11 cellular contexts compared by ENCODE assay signal in genomic region chr21:35234725-35235124, GRCh38.
DNase-seq lines count a peak whose midpoint lies in the region; ATAC-seq lines count a peak whose summit lies in the region.
"Had no signal": no experiment of that assay in that cellular context is flagged by ENCODE, and none has a peak within 500 bp of the region (broad histone marks: within the 10 kb centered on the region; RNA-seq: fewer than 3 reads in every experiment).

No MANE protein-coding gene starts in this region.

- peaks cover 9 to 16% of the 10 kb centered on the region in 2 donors for H3K9me3 Mint-ChIP-seq in activated T-cell treated with anti-CD3 and anti-CD28 coated beads, Interleukin-2, amount 50 U/mL, for 72 hours
- H3K9me3 Mint-ChIP-seq in activated T-cell treated with anti-CD3 and anti-CD28 coated beads, Interleukin-2, amount 50 U/mL, for 24 hours, result peaks cover 18% of the 10 kb centered on the region
- H3K9me3 Mint-ChIP-seq in activated naive CD8-positive, alpha-beta T cell (ENCODE audit: low read depth), result no peaks in the 10 kb centered on the region
- peaks cover 20% of the 10 kb centered on the region for H3K9me3 Mint-ChIP-seq in stimulated activated memory B cell treated with anti-CD40 and anti-IgM and Interleukin-4, amounts not matched to agents 10 μg/mL and 1 μg/mL and 100 μg/mL, for 72 hours

- H3K27ac Mint-ChIP-seq in activated T-cell treated with anti-CD3 and anti-CD28 coated beads, Interleukin-2, amount 50 U/mL, for 72 hours, result no peak overlapping the region
- no peak overlapping the region for H3K27ac Mint-ChIP-seq in activated T-cell treated with anti-CD3 and anti-CD28 coated beads, Interleukin-2, amount 50 U/mL, for 24 hours
- H3K27ac Mint-ChIP-seq in activated naive CD8-positive, alpha-beta T cell, result no peak overlapping the region
- H3K27ac Mint-ChIP-seq in stimulated activated memory B cell treated with anti-CD40 and anti-IgM and Interleukin-4, amounts not matched to agents 10 μg/mL and 1 μg/mL and 100 μg/mL, for 72 hours, result peak overlapping the region; percentile 38

- peak; percentile 66 to 72 for ATAC-seq in activated T-cell treated with anti-CD3 and anti-CD28 coated beads, Interleukin-2, amount 50 U/mL, for 72 hours (replicated peaks in 1 of 2)
- peak; percentile 48 for ATAC-seq in stimulated activated memory B cell treated with anti-CD40 and anti-IgM and Interleukin-4, amounts not matched to agents 10 μg/mL and 1 μg/mL and 100 μg/mL, for 72 hours
- ATAC-seq: left lobe of liver had no signal

- H3K36me3 Mint-ChIP-seq in activated T-cell treated with anti-CD3 and anti-CD28 coated beads, Interleukin-2, amount 50 U/mL, for 72 hours (ENCODE audit: insufficient read depth in 2 of 2), result peaks cover 15 to 25% of the 10 kb centered on the region in 2 donors
- peaks cover 4% of the 10 kb centered on the region for H3K36me3 Mint-ChIP-seq in activated T-cell treated with anti-CD3 and anti-CD28 coated beads, Interleukin-2, amount 50 U/mL, for 24 hours (ENCODE audit: low read depth)
- peaks cover 5% of the 10 kb centered on the region for H3K36me3 Mint-ChIP-seq in activated naive CD8-positive, alpha-beta T cell
- H3K36me3 Mint-ChIP-seq in stimulated activated memory B cell treated with anti-CD40 and anti-IgM and Interleukin-4, amounts not matched to agents 10 μg/mL and 1 μg/mL and 100 μg/mL, for 72 hours, result peaks cover 16% of the 10 kb centered on the region

- H3K4me3 Mint-ChIP-seq in activated T-cell treated with anti-CD3 and anti-CD28 coated beads, Interleukin-2, amount 50 U/mL, for 72 hours, result peak overlapping the region in 1 of 2 donors; percentile 64
- H3K4me3 Mint-ChIP-seq in activated T-cell treated with anti-CD3 and anti-CD28 coated beads, Interleukin-2, amount 50 U/mL, for 24 hours, result no peak overlapping the region
- peak overlapping the region; percentile 27 for H3K4me3 Mint-ChIP-seq in activated naive CD8-positive, alpha-beta T cell
- no peak overlapping the region for H3K4me3 Mint-ChIP-seq in stimulated activated memory B cell treated with anti-CD40 and anti-IgM and Interleukin-4, amounts not matched to agents 10 μg/mL and 1 μg/mL and 100 μg/mL, for 72 hours

- no peak for DNase-seq in activated T-cell treated with anti-CD3 and anti-CD28 coated beads, Interleukin-2, amount 50 U/mL, for 72 hours
- DNase-seq in activated T-cell treated with anti-CD3 and anti-CD28 coated beads, Interleukin-2, amount 50 U/mL, for 24 hours, result no peak
- DNase-seq in Kasumi-1 (lab: John Stamatoyannopoulos, UW) (peak; percentile 47 to 59), activated gamma-delta T cell treated with Interleukin-2 at 50 U/mL for 16 hours (no peak), NCI-H2081 (lab: John Stamatoyannopoulos, UW) (no peak), cardiac septum (ENCODE audit: low spot score) (no peak)
- DNase-seq: foreskin fibroblast, NCI-H524 treated with DMSO at 0.1 percent for 48 hours had no signal

- intact Hi-C loops in cardiac septum (cut with DNase I), result no loop called here

- H3K4me1 Mint-ChIP-seq in activated T-cell treated with anti-CD3 and anti-CD28 coated beads, Interleukin-2, amount 50 U/mL, for 72 hours (ENCODE audit: low read depth), result peaks cover 55% of the 10 kb centered on the region
- peaks cover 47% of the 10 kb centered on the region for H3K4me1 Mint-ChIP-seq in activated T-cell treated with anti-CD3 and anti-CD28 coated beads, Interleukin-2, amount 50 U/mL, for 24 hours (ENCODE audit: low read depth)
- peaks cover 39% of the 10 kb centered on the region for H3K4me1 Mint-ChIP-seq in activated naive CD8-positive, alpha-beta T cell (ENCODE audit: low read depth)
- H3K4me1 Mint-ChIP-seq in stimulated activated memory B cell treated with anti-CD40 and anti-IgM and Interleukin-4, amounts not matched to agents 10 μg/mL and 1 μg/mL and 100 μg/mL, for 72 hours, result peaks cover 23% of the 10 kb centered on the region

- no peaks in the 10 kb centered on the region for H3K27me3 Mint-ChIP-seq in activated T-cell treated with anti-CD3 and anti-CD28 coated beads, Interleukin-2, amount 50 U/mL, for 72 hours (ENCODE audit: low read depth)
- no peaks in the 10 kb centered on the region for H3K27me3 Mint-ChIP-seq in activated T-cell treated with anti-CD3 and anti-CD28 coated beads, Interleukin-2, amount 50 U/mL, for 24 hours
- no peaks in the 10 kb centered on the region for H3K27me3 Mint-ChIP-seq in activated naive CD8-positive, alpha-beta T cell
- peaks cover 14% of the 10 kb centered on the region for H3K27me3 Mint-ChIP-seq in stimulated activated memory B cell treated with anti-CD40 and anti-IgM and Interleukin-4, amounts not matched to agents 10 μg/mL and 1 μg/mL and 100 μg/mL, for 72 hours

Comparison
In these comparisons a context has a peak if more than half of its experiments do, and no peak if none do; other contexts are left out.
1. DNase-seq: peak in Kasumi-1 (2 of 2); none in activated T-cell treated with anti-CD3 and anti-CD28 coated beads, Interleukin-2, amount 50 U/mL, for 72 hours (0 of 2), activated T-cell treated with anti-CD3 and anti-CD28 coated beads, Interleukin-2, amount 50 U/mL, for 24 hours (single experiment), activated gamma-delta T cell treated with Interleukin-2 at 50 U/mL for 16 hours (single experiment), NCI-H2081 (0 of 2) and cardiac septum (single experiment).